8 cellular contexts compared by ENCODE assay signal in the genomic region with DNA sequence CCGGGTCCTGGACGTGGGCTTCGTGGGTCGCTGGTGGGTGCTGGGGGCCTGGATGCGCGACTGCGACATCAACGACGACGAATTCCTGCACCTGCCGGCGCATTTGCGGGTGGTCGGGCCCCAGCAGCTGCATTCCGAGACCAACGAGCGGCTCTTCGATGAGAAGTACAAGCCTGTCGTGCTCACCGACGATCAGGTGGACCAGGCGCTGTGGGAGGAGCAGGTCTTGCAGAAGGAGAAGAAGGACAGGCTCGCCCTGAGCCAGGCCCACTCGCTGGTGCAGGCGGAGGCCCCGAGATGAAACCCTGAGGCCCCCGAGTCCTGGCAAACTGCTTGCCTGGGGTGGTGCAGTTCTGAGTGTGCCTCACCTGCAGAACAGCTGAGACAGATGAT. TPM values are rescaled to one million over a fixed set of nuclear protein-coding genes. Genes with fewer than 3 reads are reported as not detected.
A peak's percentile ranks its signal among the peaks of the same experiment; 100 is the strongest.
DNase-seq lines count a peak whose midpoint lies in the region; ATAC-seq lines count a peak whose summit lies in the region.

No MANE protein-coding gene starts in this region.

- H3K4me3 Mint-ChIP-seq in activated CD4-positive, alpha-beta T cell treated with anti-CD3 and anti-CD28 coated beads, Interleukin-2, amount 10 ng/mL, durations not matched to agents 24 days and 14 days, result peak overlapping the region; percentile 96
- H3K4me3 Mint-ChIP-seq in activated naive CD8-positive, alpha-beta T cell treated with anti-CD3 and anti-CD28 coated beads for 36 hours, result peak overlapping the region; percentile 93

- H3K4me1 Mint-ChIP-seq in activated CD4-positive, alpha-beta T cell treated with anti-CD3 and anti-CD28 coated beads, Interleukin-2, amount 10 ng/mL, durations not matched to agents 24 days and 14 days, result peaks cover 15% of the 10 kb centered on the region
- peaks cover 15% of the 10 kb centered on the region for H3K4me1 Mint-ChIP-seq in activated naive CD8-positive, alpha-beta T cell treated with anti-CD3 and anti-CD28 coated beads for 36 hours

- intact Hi-C loops in activated CD4-positive, alpha-beta T cell treated with anti-CD3 and anti-CD28 coated beads, Interleukin-2, amount 10 ng/mL, durations not matched to agents 24 days and 14 days (cut with micrococcal nuclease), result loop anchor here (2.0 kb wide), 2 partner anchors 31 to 57 kb away; a partner anchor contains a TSS

- no peak for DNase-seq in activated CD4-positive, alpha-beta T cell treated with anti-CD3 and anti-CD28 coated beads, Interleukin-2, amount 10 ng/mL, durations not matched to agents 24 days and 14 days
- no peak for DNase-seq in activated CD4-positive, alpha-beta T cell treated with anti-CD3 and anti-CD28 coated beads for 1 hour
- DNase-seq in activated naive CD8-positive, alpha-beta T cell treated with anti-CD3 and anti-CD28 coated beads for 36 hours, result no peak
- no peak for DNase-seq in cerebellar cortex (ENCODE audit: low spot score)
- no peak for DNase-seq in kidney tubule cell (ENCODE audit: low spot score)

- no peak for ATAC-seq in GM21515 (IDR thresholded peaks at IDR 0.05; ENCODE audit: unreplicated experiment)

- H3K27me3 Mint-ChIP-seq in activated CD4-positive, alpha-beta T cell treated with anti-CD3 and anti-CD28 coated beads, Interleukin-2, amount 10 ng/mL, durations not matched to agents 24 days and 14 days, result no peaks in the 10 kb centered on the region
- H3K27me3 Mint-ChIP-seq in activated naive CD8-positive, alpha-beta T cell treated with anti-CD3 and anti-CD28 coated beads for 36 hours, result no peaks in the 10 kb centered on the region

- no peaks in the 10 kb centered on the region for H3K9me3 Mint-ChIP-seq in activated CD4-positive, alpha-beta T cell treated with anti-CD3 and anti-CD28 coated beads, Interleukin-2, amount 10 ng/mL, durations not matched to agents 24 days and 14 days
- no peaks in the 10 kb centered on the region for H3K9me3 Mint-ChIP-seq in activated naive CD8-positive, alpha-beta T cell treated with anti-CD3 and anti-CD28 coated beads for 36 hours

- WGBS in thymus, result 14% methylated on average over 27 of the region's 27 CpGs

- H3K27ac Mint-ChIP-seq in activated CD4-positive, alpha-beta T cell treated with anti-CD3 and anti-CD28 coated beads, Interleukin-2, amount 10 ng/mL, durations not matched to agents 24 days and 14 days, result peak overlapping the region; percentile 53
- H3K27ac Mint-ChIP-seq in activated naive CD8-positive, alpha-beta T cell treated with anti-CD3 and anti-CD28 coated beads for 36 hours, result peak overlapping the region; percentile 8

- H3K36me3 ChIP-seq in thymus (ENCODE audit: control insufficient read depth, insufficient read depth), result peaks cover 31% of the 10 kb centered on the region

- H3K9me3 ChIP-seq in thymus (ENCODE audit: control insufficient read depth), result no peaks in the 10 kb centered on the region

- H3K4me1 ChIP-seq in thymus (ENCODE audit: control insufficient read depth, insufficient read depth, low read length), result peaks cover 13% of the 10 kb centered on the region

- H3K4me3 ChIP-seq in thymus (ENCODE audit: low read length), result peak overlapping the region; percentile 98

- H3K27me3 ChIP-seq in layer of hippocampus (ENCODE audit: control insufficient read depth, insufficient read depth, low read length) (no peaks in the 10 kb centered on the region), thymus (ENCODE audit: control insufficient read depth, insufficient read depth) (no peaks in the 10 kb centered on the region)

- peaks cover 20% of the 10 kb centered on the region for H3K36me3 Mint-ChIP-seq in activated CD4-positive, alpha-beta T cell treated with anti-CD3 and anti-CD28 coated beads, Interleukin-2, amount 10 ng/mL, durations not matched to agents 24 days and 14 days (ENCODE audit: low read depth)
- H3K36me3 Mint-ChIP-seq in activated naive CD8-positive, alpha-beta T cell treated with anti-CD3 and anti-CD28 coated beads for 36 hours, result peaks cover 3% of the 10 kb centered on the region

- peak overlapping the region; percentile 73 for H3K27ac ChIP-seq in layer of hippocampus (ENCODE audit: low read depth, low read length)
- peak overlapping the region; percentile 80 for H3K27ac ChIP-seq in thymus (ENCODE audit: low read depth)

RNA-seq across cellular contexts. Expression of a gene that starts 0.8 kb away (rescaled TPM):
- 18.4 and 19.8 TPM in 2 replicates for total RNA-seq in activated CD4-positive, alpha-beta T cell treated with anti-CD3 and anti-CD28 coated beads, Interleukin-2, amount 10 ng/mL, durations not matched to agents 24 days and 14 days
- 10 to 100 TPM; 17.6 to 19.0 TPM for total RNA-seq in activated naive CD8-positive, alpha-beta T cell treated with anti-CD3 and anti-CD28 coated beads for 36 hours
- polyA plus RNA-seq in thymus, result 24.0 TPM

RNA-seq across cellular contexts. Expression of a gene that starts 1.0 kb away (rescaled TPM):
- 21.7 and 23.2 TPM in 2 replicates for total RNA-seq in activated CD4-positive, alpha-beta T cell treated with anti-CD3 and anti-CD28 coated beads, Interleukin-2, amount 10 ng/mL, durations not matched to agents 24 days and 14 days
- 10 to 100 TPM; 22.3 to 24.0 TPM for total RNA-seq in activated naive CD8-positive, alpha-beta T cell treated with anti-CD3 and anti-CD28 coated beads for 36 hours
- 40.2 TPM for polyA plus RNA-seq in thymus

RNA-seq across cellular contexts. Expression of a gene that starts 31.4 kb away (rescaled TPM):
- 158 and 165 TPM in 2 replicates for total RNA-seq in activated CD4-positive, alpha-beta T cell treated with anti-CD3 and anti-CD28 coated beads, Interleukin-2, amount 10 ng/mL, durations not matched to agents 24 days and 14 days
- total RNA-seq in activated naive CD8-positive, alpha-beta T cell treated with anti-CD3 and anti-CD28 coated beads for 36 hours, result 100 to 1,000 TPM; 108 to 109 TPM
- 88.0 TPM for polyA plus RNA-seq in thymus

RNA-seq across cellular contexts. Expression of a gene that starts 58.0 kb away (rescaled TPM):
- total RNA-seq in activated CD4-positive, alpha-beta T cell treated with anti-CD3 and anti-CD28 coated beads, Interleukin-2, amount 10 ng/mL, durations not matched to agents 24 days and 14 days, result 92.4 and 93.7 TPM in 2 replicates
- 10 to 100 TPM; 85.0 to 86.8 TPM for total RNA-seq in activated naive CD8-positive, alpha-beta T cell treated with anti-CD3 and anti-CD28 coated beads for 36 hours
- 30.8 TPM for polyA plus RNA-seq in thymus
